24 cellular contexts compared by ENCODE assay signal in the genomic region with DNA sequence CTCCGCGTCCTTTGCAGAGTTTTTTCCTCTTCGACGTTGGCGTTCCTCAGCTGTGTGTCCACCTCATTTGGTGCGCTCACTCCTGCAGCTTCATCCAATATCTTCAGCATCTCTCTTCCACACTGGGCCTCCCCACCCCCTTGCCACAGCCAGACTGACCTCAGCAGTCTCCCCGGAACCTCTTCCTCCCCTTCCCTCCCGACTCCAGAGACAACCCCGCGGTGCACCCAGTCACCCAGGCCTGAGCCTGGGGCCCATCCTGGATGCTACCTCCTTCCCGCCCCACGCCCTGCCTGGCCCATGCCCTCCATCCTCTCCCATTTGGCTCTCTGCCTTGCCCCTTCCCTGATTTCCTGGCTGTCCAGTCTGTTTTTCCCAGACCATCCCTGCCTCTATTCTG. TPM values are rescaled to one million over a fixed set of nuclear protein-coding genes. Genes with fewer than 3 reads are reported as not detected.
A peak's percentile ranks its signal among the peaks of the same experiment; 100 is the strongest.
DNase-seq lines count a peak whose midpoint lies in the region; ATAC-seq and TF ChIP-seq lines count a peak whose summit lies in the region.
"Had no signal": no experiment of that assay in that cellular context is flagged by ENCODE, and none has a peak within 500 bp of the region (broad histone marks: within the 10 kb centered on the region; RNA-seq: fewer than 3 reads in every experiment).

No MANE protein-coding gene starts in this region.

- in situ Hi-C loops in GM13977 (cut with MboI; ENCODE audit: low pct_unique_long_range_greater_than_20kb, low sequenced_read_pairs, unreplicated experiment) = no loop called here

- DNase-seq in GM13977 (ENCODE audit: low spot score) = peak; percentile 3
- no peak for DNase-seq in dorsolateral prefrontal cortex
- no peak for DNase-seq in right lobe of liver
- no peak for DNase-seq in spleen
- DNase-seq in PC-3 = no peak
- DNase-seq in activated gamma-delta T cell (lab: John Stamatoyannopoulos, UW) = no peak
- DNase-seq in NCI-H748 treated with DMSO at 0.1 percent for 48 hours (lab: John Stamatoyannopoulos, UW) = no peak
- DNase-seq: activated CD4-positive, CD25-positive, alpha-beta regulatory T cell; activated T-cell treated with anti-CD3 and anti-CD28 coated beads, Interleukin-2, amount 50 U/mL, for 48 hours; CD4-positive, alpha-beta memory T cell; GOT3; naive thymus-derived CD4-positive, alpha-beta T cell; NCI-H1105 treated with DMSO at 0.1 percent for 48 hours; NCI-H2107; ovary; small intestine; stimulated activated CD4-positive, alpha-beta T cell treated with anti-CD3 and anti-CD28 coated beads, Interleukin-4, amount 100 ng/mL, for 24 hours had no signal

- no peaks in the 10 kb centered on the region for H3K4me1 ChIP-seq in right lobe of liver
- H3K4me1 ChIP-seq in spleen = peaks cover 0 to 30% (median 8%) of the 10 kb centered on the region in 6 donors
- no peaks in the 10 kb centered on the region for H3K4me1 ChIP-seq in PC-3 (ENCODE audit: insufficient read depth, low read length)

- H3K4me3 ChIP-seq in dorsolateral prefrontal cortex (peak overlapping the region in 41 of 59 donors; percentile 0 to 51 (median 33)), right lobe of liver (no peak overlapping the region), spleen (peak overlapping the region in 2 of 8 donors; percentile 5 to 55), PC-3 (ENCODE audit: low read length) (no peak overlapping the region)
- H3K4me3 ChIP-seq: lung, ovary had no signal

- TF ChIP-seq POLR2A in right lobe of liver (IDR thresholded peaks at IDR 0.05) (no peak), spleen (IDR thresholded peaks at IDR 0.05) (no peak)

- H3K9me2 ChIP-seq in PC-3 (replicated peaks; ENCODE audit: low read length) = no peaks in the 10 kb centered on the region

- TF ChIP-seq CTCF in GM13977 (IDR thresholded peaks at IDR 0.05; ENCODE audit: extremely low read depth, insufficient read depth, missing control alignments) (no peak), dorsolateral prefrontal cortex (IDR thresholded peaks at IDR 0.05 in 54 of 56, conservative IDR thresholded peaks at IDR 0.05 in 2 of 56; ENCODE audit: low read depth in 1 of 56, partially characterized antibody in 56 of 56) (no peak), right lobe of liver (IDR thresholded peaks at IDR 0.05) (no peak), spleen (IDR thresholded peaks at IDR 0.05 in 8 of 11, conservative IDR thresholded peaks at IDR 0.05 in 3 of 11) (no peak), PC-3 (conservative IDR thresholded peaks at IDR 0.05; ENCODE audit: low read depth, low read length) (no peak)

- H3K36me3 ChIP-seq in right lobe of liver = no peaks in the 10 kb centered on the region
- H3K36me3 ChIP-seq in spleen = peaks cover 0 to 30% (median 2%) of the 10 kb centered on the region in 6 donors
- H3K36me3 ChIP-seq in PC-3 (ENCODE audit: low read depth, low read length) = no peaks in the 10 kb centered on the region
- H3K36me3 ChIP-seq: ovary had no signal

- CTCF ChIA-PET in PC-3 (lab: Charles Lee) = no interaction called here

- H3F3A ChIP-seq in PC-3 (ENCODE audit: low read length, unreplicated experiment) = no peaks in the 10 kb centered on the region

- ATAC-seq in right lobe of liver = peak; percentile 32 to 56 (median 51)
- ATAC-seq in PC-3 = no peak
- ATAC-seq in HG02763 (IDR thresholded peaks at IDR 0.05; ENCODE audit: unreplicated experiment) = no peak
- ATAC-seq: Panc1 had no signal

- no TSS peak for BruUV-seq in PC-3 (replicated peaks; lab: Mats Ljungman, UMichigan)

- H3K9ac ChIP-seq in PC-3 (ENCODE audit: low read length) = no peak overlapping the region

- H2AFZ ChIP-seq in PC-3 (ENCODE audit: low read length) = no peak overlapping the region

- WGBS in right lobe of liver (ENCODE audit: insufficient coverage, low coverage, low lambda C conversion rate, missing lambda C conversion rate) = 64% methylated on average over 12 of the region's 12 CpGs
- 77 to 87% (median 80%) methylated on average over 12 of the region's 12 CpGs for WGBS in spleen, 5 donors

- H3K27me3 ChIP-seq in dorsolateral prefrontal cortex = peaks cover 0 to 12% (median 0%) of the 10 kb centered on the region in 45 donors
- H3K27me3 ChIP-seq in right lobe of liver = no peaks in the 10 kb centered on the region
- H3K27me3 ChIP-seq in spleen (replicated peaks in 1 of 7) = peaks cover 0 to 38% (median 6%) of the 10 kb centered on the region in 7 donors
- H3K27me3 ChIP-seq in PC-3 (ENCODE audit: low read length) = no peaks in the 10 kb centered on the region
- H3K27me3 ChIP-seq: ovary had no signal

- POLR2A ChIA-PET in PC-3 (lab: Charles Lee; ENCODE audit: unreplicated experiment) = no interaction called here

- H3K79me2 ChIP-seq in PC-3 (ENCODE audit: low read length) = no peaks in the 10 kb centered on the region

- H3K4me2 ChIP-seq in PC-3 (ENCODE audit: low read length) = no peak overlapping the region

- H3K27ac ChIP-seq in dorsolateral prefrontal cortex (peak overlapping the region in 42 of 59 donors; percentile 2 to 82 (median 54)), right lobe of liver (peak overlapping the region; percentile 19 to 73 (median 40)), spleen (peak overlapping the region in 7 of 8 donors; percentile 54 to 86 (median 80)), PC-3 (ENCODE audit: low read length) (no peak overlapping the region)
- H3K27ac ChIP-seq: ovary had no signal

- H3K9me3 ChIP-seq in right lobe of liver (no peaks in the 10 kb centered on the region), spleen (peaks cover 0 to 5% (median 0%) of the 10 kb centered on the region in 8 donors), PC-3 (ENCODE audit: low read length) (no peaks in the 10 kb centered on the region)
- H3K9me3 ChIP-seq: ovary had no signal

- H4K20me1 ChIP-seq in PC-3 (ENCODE audit: low read length) = no peaks in the 10 kb centered on the region

- intact Hi-C loops in dorsolateral prefrontal cortex (cut with DNase I) = no loop called here
- intact Hi-C loops in right lobe of liver (cut with DNase I) = no loop called here
- intact Hi-C loops in spleen (cut with DNase I; ENCODE audit: low total_unique reads) = no loop called here
- intact Hi-C loops in PC-3 (cut with micrococcal nuclease) = no loop called here

RNA-seq across cellular contexts. Expression of gene C5AR2, which starts 8.1 kb away (rescaled TPM):
- 1 to 10 TPM in 102 of 120 experiments, under 1 TPM in 18; 0.35 to 4.8 (median 1.8) TPM for total RNA-seq in dorsolateral prefrontal cortex
- 1 to 10 TPM; 1.1 to 6.6 (median 3.7) TPM for total RNA-seq in right lobe of liver
- total RNA-seq in spleen = 10 to 100 TPM; 24.7 to 55.7 (median 28.3) TPM
- polyA plus RNA-seq in spleen = 1 to 10 TPM; 1.3 to 2.7 (median 1.5) TPM
- not detected in 2 replicates for total RNA-seq in PC-3 (2014; rRNA removed)
- total RNA-seq: epithelial cell of proximal tubule, HT-29 had no signal
- polyA plus RNA-seq: naive thymus-derived CD4-positive, alpha-beta T cell had no signal

RNA-seq across cellular contexts. Expression of gene C5AR1, which starts 14.2 kb away (rescaled TPM):
- total RNA-seq in dorsolateral prefrontal cortex = 10 to 100 TPM in 11 of 120 experiments, 1 to 10 TPM in 108, under 1 TPM in 1; 0.67 to 19.3 (median 5.1) TPM
- total RNA-seq in right lobe of liver = 10 to 100 TPM in 1 of 6 experiments, 1 to 10 TPM in 5; 3.3 to 19.8 (median 5.9) TPM
- total RNA-seq in spleen = 100 to 1,000 TPM in 1 of 7 donors, 10 to 100 TPM in 6; 33.1 to 124 (median 64.0) TPM
- 1 to 10 TPM; 4.0 to 9.4 (median 4.6) TPM for polyA plus RNA-seq in spleen
- not detected in 2 replicates for total RNA-seq in PC-3 (2014; rRNA removed)
- total RNA-seq: dermis blood vessel endothelial cell, epithelial cell of proximal tubule, glomerular endothelial cell had no signal
- polyA plus RNA-seq: CD4-positive, alpha-beta memory T cell had no signal

RNA-seq across cellular contexts. Expression of gene DHX34, which starts 25.2 kb away (rescaled TPM):
- 10 to 100 TPM in 118 of 120 experiments, 1 to 10 TPM in 2; 9.9 to 34.7 (median 16.9) TPM for total RNA-seq in dorsolateral prefrontal cortex
- 10 to 100 TPM in 1 of 6 experiments, 1 to 10 TPM in 5; 5.2 to 11.9 (median 8.7) TPM for total RNA-seq in right lobe of liver
- 10 to 100 TPM; 19.5 to 34.8 (median 27.0) TPM for total RNA-seq in spleen
- 10 to 100 TPM in 2 of 3 donors, 1 to 10 TPM in 1; 8.4 to 18.5 (median 13.1) TPM for polyA plus RNA-seq in spleen
- total RNA-seq in PC-3 (2014; rRNA removed) = 28.3 and 37.5 TPM in 2 replicates

RNA-seq across cellular contexts. Expression of gene INAFM1, which starts 49.2 kb away (rescaled TPM):
- total RNA-seq in dorsolateral prefrontal cortex (10 to 100 TPM; 13.1 to 31.8 (median 18.3) TPM), right lobe of liver (1 to 10 TPM; 2.2 to 5.8 (median 4.4) TPM), spleen (10 to 100 TPM in 4 of 7 donors, 1 to 10 TPM in 3; 3.9 to 19.8 (median 13.8) TPM), PC-3 (2014; rRNA removed) (2.5 and 5.1 TPM in 2 replicates)
- polyA plus RNA-seq in spleen = 10 to 100 TPM in 2 of 3 donors, 1 to 10 TPM in 1; 8.1 to 12.9 (median 11.3) TPM

Comparison
In these comparisons a context has a peak if more than half of its experiments do, and no peak if none do; other contexts are left out.
1. H3K4me3 ChIP-seq: peak in dorsolateral prefrontal cortex (41 of 59); none in right lobe of liver (0 of 3) and PC-3 (single experiment).
2. ATAC-seq: peak in right lobe of liver (4 of 4); none in PC-3 (single experiment) and HG02763 (single experiment).